Comparison of ENCODE assay signal across 10 cellular contexts in the genomic region with DNA sequence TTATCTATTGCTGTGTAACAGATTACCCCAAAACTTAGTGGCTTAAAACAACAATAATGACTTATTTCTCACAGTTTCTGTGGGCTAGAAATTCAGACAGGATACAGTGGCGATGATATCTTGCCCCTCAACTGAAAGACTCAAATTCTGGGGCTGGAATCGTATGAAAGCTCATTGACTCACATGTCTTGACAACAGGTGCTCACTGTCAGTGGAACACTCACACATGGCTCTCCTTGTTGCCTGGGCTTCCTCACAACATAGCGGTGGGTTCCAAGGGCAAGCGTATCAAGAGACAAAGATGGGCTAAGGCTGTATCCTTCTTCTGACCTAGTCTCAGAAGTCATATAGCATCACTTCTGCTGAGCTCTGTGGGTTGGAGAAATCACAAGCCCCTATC. TPM values are rescaled to one million over a fixed set of nuclear protein-coding genes. Genes with fewer than 3 reads are reported as not detected.
DNase-seq lines count a peak whose midpoint lies in the region; ATAC-seq and TF ChIP-seq lines count a peak whose summit lies in the region.
"Had no signal": no experiment of that assay in that cellular context is flagged by ENCODE, and none has a peak within 500 bp of the region (broad histone marks: within the 10 kb centered on the region; RNA-seq: fewer than 3 reads in every experiment).

No MANE protein-coding gene starts in this region.

- H3K36me3 ChIP-seq in neutrophil = no peaks in the 10 kb centered on the region

- H3K4me3 ChIP-seq in neutrophil (ENCODE audit: low read depth in 1 of 2, low read length in 1 of 2) = peak overlapping the region in 1 of 2 experiments; percentile 38

- ATAC-seq in GM18861 (IDR thresholded peaks at IDR 0.05; ENCODE audit: unreplicated experiment) = peak; percentile 26
- peak; percentile 28 for ATAC-seq in HG03095 (IDR thresholded peaks at IDR 0.05; ENCODE audit: unreplicated experiment)

- H3K4me1 ChIP-seq in neutrophil (ENCODE audit: control insufficient read depth in 1 of 2, insufficient read depth in 1 of 2, low read depth in 1 of 2, low read length in 1 of 2) = peaks cover 38 to 43% of the 10 kb centered on the region in 2 experiments

- H3K9me3 ChIP-seq in neutrophil = no peaks in the 10 kb centered on the region

- H3K27me3 ChIP-seq in neutrophil = no peaks in the 10 kb centered on the region

- TF ChIP-seq CTCF in neutrophil (IDR thresholded peaks at IDR 0.05) = no peak

- H3K27ac ChIP-seq in neutrophil = peak overlapping the region; percentile 93
- H3K27ac ChIP-seq: WERI-Rb-1 had no signal

- peak; percentile 40 for DNase-seq in activated CD8-positive, alpha-beta memory T cell treated with anti-CD3 and anti-CD28 coated beads, Interleukin-2, amount 50 U/mL, for 4 hours
- no peak for DNase-seq in NOMO-1 (lab: John Stamatoyannopoulos, UW; ENCODE audit: unreplicated experiment in 2 of 2)
- no peak for DNase-seq in cerebellum (ENCODE audit: low spot score)
- DNase-seq in HuH-7 (ENCODE audit: low spot score) = no peak
- DNase-seq in NCI-H226 = no peak
- DNase-seq: retina, WERI-Rb-1 had no signal

RNA-seq across cellular contexts. Expression of a gene that starts 3.7 kb away (rescaled TPM):
- total RNA-seq in cerebellum = 21.1 TPM

RNA-seq across cellular contexts. Expression of a gene that starts 47.7 kb away (rescaled TPM):
- 48.8 TPM for total RNA-seq in cerebellum

RNA-seq across cellular contexts. Expression of a gene that starts 58.6 kb away (rescaled TPM):
- 4.2 TPM for total RNA-seq in cerebellum
